14 cellular contexts compared by ENCODE assay signal in genomic region chr17:50710025-50710424, GRCh38. TPM values are rescaled to one million over a fixed set of nuclear protein-coding genes. Genes with fewer than 3 reads are reported as not detected.
DNase-seq lines count a peak whose midpoint lies in the region; ATAC-seq and TF ChIP-seq lines count a peak whose summit lies in the region.
"Had no signal": no experiment of that assay in that cellular context is flagged by ENCODE, and none has a peak within 500 bp of the region (broad histone marks: within the 10 kb centered on the region; RNA-seq: fewer than 3 reads in every experiment).

No MANE protein-coding gene starts in this region.

- peaks cover 14% of the 10 kb centered on the region for H3K36me3 Mint-ChIP-seq in activated naive CD8-positive, alpha-beta T cell treated with anti-CD3 and anti-CD28 coated beads for 36 hours
- H3K36me3 Mint-ChIP-seq in nephron progenitor cell (ENCODE audit: low read depth), result peaks cover 11% of the 10 kb centered on the region

- peaks cover 10% of the 10 kb centered on the region for H3F3A ChIP-seq in DOHH2 (ENCODE audit: control insufficient read depth, insufficient read depth)

- peaks cover 8% of the 10 kb centered on the region for H4K20me1 ChIP-seq in BLaER1
- no peaks in the 10 kb centered on the region for H4K20me1 ChIP-seq in DOHH2 (ENCODE audit: control insufficient read depth, insufficient read depth, low read depth, low read length)

- no peaks in the 10 kb centered on the region for H3K27me3 ChIP-seq in BLaER1
- H3K27me3 ChIP-seq in DOHH2 (ENCODE audit: control insufficient read depth, low read length), result no peaks in the 10 kb centered on the region

- no peaks in the 10 kb centered on the region for H3K9me2 ChIP-seq in DOHH2 (replicated peaks; ENCODE audit: control insufficient read depth, low read length)

- H3K9ac ChIP-seq in BLaER1, result 0 out of 2 replicates have a peak overlapping the region, but pooled peaks have one; percentile 94

- peaks cover 44% of the 10 kb centered on the region for H3K4me1 ChIP-seq in BLaER1
- peaks cover 38% of the 10 kb centered on the region for H3K4me1 ChIP-seq in DOHH2 (ENCODE audit: control insufficient read depth, low read length)

- peaks cover 20% of the 10 kb centered on the region for H3K4me1 Mint-ChIP-seq in activated naive CD8-positive, alpha-beta T cell treated with anti-CD3 and anti-CD28 coated beads for 36 hours
- peaks cover 66% of the 10 kb centered on the region for H3K4me1 Mint-ChIP-seq in nephron progenitor cell

- ATAC-seq in HG03520 (IDR thresholded peaks at IDR 0.05; ENCODE audit: unreplicated experiment) (no peak), HG03097 (IDR thresholded peaks at IDR 0.05; ENCODE audit: low FRiP score, unreplicated experiment) (no peak), GM19023 (IDR thresholded peaks at IDR 0.05; ENCODE audit: unreplicated experiment) (no peak)

- DNase-seq in activated naive CD8-positive, alpha-beta T cell treated with anti-CD3 and anti-CD28 coated beads for 36 hours, result no peak
- DNase-seq in nephron progenitor cell (no peak), globus pallidus (ENCODE audit: low spot score) (no peak)
- DNase-seq: GF-D8, NCI-H1436, NCI-H524 treated with DMSO at 0.1 percent for 48 hours had no signal

- peaks cover 40% of the 10 kb centered on the region for H3K79me2 ChIP-seq in DOHH2 (ENCODE audit: control insufficient read depth, low read length)

- H3K9me3 Mint-ChIP-seq in activated naive CD8-positive, alpha-beta T cell treated with anti-CD3 and anti-CD28 coated beads for 36 hours, result no peaks in the 10 kb centered on the region
- no peaks in the 10 kb centered on the region for H3K9me3 Mint-ChIP-seq in nephron progenitor cell

- H3K4me3 ChIP-seq in BLaER1 (no peak overlapping the region), DOHH2 (ENCODE audit: low read length) (no peak overlapping the region)

- H3K36me3 ChIP-seq in BLaER1 (peaks cover 7% of the 10 kb centered on the region; the same call in 1 of the 2 replicates), DOHH2 (ENCODE audit: control insufficient read depth, low read length) (peaks cover 13% of the 10 kb centered on the region)

- H3K9me3 ChIP-seq in BLaER1, result no peaks in the 10 kb centered on the region
- H3K9me3 ChIP-seq in DOHH2 (ENCODE audit: control insufficient read depth, insufficient read depth, low read length), result no peaks in the 10 kb centered on the region

- H3K27me3 Mint-ChIP-seq in activated naive CD8-positive, alpha-beta T cell treated with anti-CD3 and anti-CD28 coated beads for 36 hours, result no peaks in the 10 kb centered on the region
- peaks cover 10% of the 10 kb centered on the region for H3K27me3 Mint-ChIP-seq in nephron progenitor cell (ENCODE audit: low read depth, poor library complexity)

- H3K4me3 Mint-ChIP-seq in activated naive CD8-positive, alpha-beta T cell treated with anti-CD3 and anti-CD28 coated beads for 36 hours, result no peak overlapping the region
- peak overlapping the region; percentile 33 for H3K4me3 Mint-ChIP-seq in nephron progenitor cell

- TF ChIP-seq CTCF in DOHH2 (IDR thresholded peaks at IDR 0.05; ENCODE audit: low read depth, low read length, poor library complexity, severe bottlenecking), result no peak
- no peak for TF ChIP-seq CTCF in nephron progenitor cell (IDR thresholded peaks at IDR 0.05)

- H3K27ac Mint-ChIP-seq in activated naive CD8-positive, alpha-beta T cell treated with anti-CD3 and anti-CD28 coated beads for 36 hours, result peak overlapping the region; percentile 89
- H3K27ac Mint-ChIP-seq in nephron progenitor cell, result no peak overlapping the region

- H3K4me2 ChIP-seq in BLaER1, result peak overlapping the region; percentile 98
- peak overlapping the region; percentile 23; the same call in 1 of the 2 replicates for H3K4me2 ChIP-seq in DOHH2 (ENCODE audit: low read length)

- H3K27ac ChIP-seq in BLaER1 (peak overlapping the region; percentile 92), DOHH2 (ENCODE audit: low read depth, low read length) (no peak overlapping the region)

RNA-seq across cellular contexts. Expression of gene ANKRD40, which starts 2.3 kb away (rescaled TPM):
- total RNA-seq in activated naive CD8-positive, alpha-beta T cell treated with anti-CD3 and anti-CD28 coated beads for 36 hours, result 10 to 100 TPM; 39.5 to 40.2 TPM

RNA-seq across cellular contexts. Expression of gene LUC7L3, which starts 9.4 kb away (rescaled TPM):
- 100 to 1,000 TPM; 108 to 116 TPM for total RNA-seq in activated naive CD8-positive, alpha-beta T cell treated with anti-CD3 and anti-CD28 coated beads for 36 hours

RNA-seq across cellular contexts. Expression of gene ANKRD40CL, which starts 57.3 kb away (rescaled TPM):
- total RNA-seq in activated naive CD8-positive, alpha-beta T cell treated with anti-CD3 and anti-CD28 coated beads for 36 hours, result not detected
- total RNA-seq: astrocyte, fibroblast of villous mesenchyme, posterior vena cava had no signal
